ENCODE assay signal across 8 cellular contexts in genomic region chr7:44921607-44922350, GRCh38. TPM values are rescaled to one million over a fixed set of nuclear protein-coding genes. Genes with fewer than 3 reads are reported as not detected.
DNase-seq lines count a peak whose midpoint lies in the region; FAIRE-seq and TF ChIP-seq lines count a peak whose summit lies in the region.

No MANE protein-coding gene starts in this region.

- H4K5ac ChIP-seq in H1 (ENCODE audit: insufficient read length, low read depth, low read length), result no peak overlapping the region

- CTCF ChIA-PET in H1 (lab: Charles Lee; ENCODE audit: partially characterized antibody), result interaction anchor here (0.6 to 3.1 kb wide), 17 partner anchors 9 to 221 kb away, joined by 3 to 20 read pairs (median 4); partner anchors contain the start of gene H2AZ2

- H3K9me3 ChIP-seq in H1 (ENCODE audit: insufficient read depth in 2 of 2, low read depth in 1 of 2, low read length in 1 of 2), result peaks cover 0 to 2% of the 10 kb centered on the region in 2 experiments; a peak in 1 of 4 replicates

- H4K20me1 ChIP-seq in H1 (replicated peaks in 1 of 2; ENCODE audit: control insufficient read depth in 1 of 2, insufficient read depth in 2 of 2, low read length in 2 of 2), result no peaks in the 10 kb centered on the region

- H2BK120ac ChIP-seq in H1 (replicated peaks; ENCODE audit: low read depth, low read length), result no peak overlapping the region

- peak; percentile 63 for DNase-seq in AG10803 (ENCODE audit: low read depth)
- peak; percentile 72 for DNase-seq in GM19238 (ENCODE audit: insufficient read length, low spot score)
- DNase-seq in HPDE6-E6E7 (ENCODE audit: extremely low spot score), result peak; percentile 38
- peak; percentile 71 for DNase-seq in NOMO-1 treated with DMSO at 0.1 percent for 48 hours (lab: John Stamatoyannopoulos, UW; ENCODE audit: unreplicated experiment)
- peak; percentile 78 to 100 (median 99) for DNase-seq in activated CD8-positive, alpha-beta memory T cell treated with anti-CD3 and anti-CD28 coated beads for 48 hours (ENCODE audit: low read depth in 2 of 3, low spot score in 2 of 3)
- peak; percentile 41 to 99 for DNase-seq in H1 (ENCODE audit: low read depth in 1 of 2, low spot score in 2 of 2)
- peak; percentile 96 for DNase-seq in mesenteric fat pad (ENCODE audit: low spot score)
- DNase-seq in stimulated activated CD8-positive, alpha-beta memory T cell treated with anti-CD3 and anti-CD28 coated beads, Interleukin-2, amount 100 ng/mL, for 1 hour (ENCODE audit: low read depth in 2 of 2), result peak; percentile 92 to 95

- H3K14ac ChIP-seq in H1 (ENCODE audit: insufficient read length), result no peak overlapping the region

- H2AFZ ChIP-seq in H1 (ENCODE audit: low read length), result no peak overlapping the region

- WGBS in H1 (ENCODE audit: extremely low coverage in 1 of 2, insufficient coverage in 1 of 2, insufficient read length in 1 of 2, insufficient replicate concordance in 2 of 2, low coverage in 1 of 2, low lambda C conversion rate in 2 of 2, missing lambda C conversion rate in 1 of 2), 2 experiments, result 49% methylated on average over 12 of the region's 14 CpGs; no CpG with 5 or more reads in 1 of the 2 experiments

- peak overlapping the region; percentile 41; the same call in 1 of the 2 replicates for H4K8ac ChIP-seq in H1 (ENCODE audit: extremely low read depth, insufficient read depth, low read length)

- TF ChIP-seq CTCF in AG10803 (conservative IDR thresholded peaks at IDR 0.05; ENCODE audit: low read length), result peak; percentile 86
- TF ChIP-seq CTCF in H1 (IDR thresholded peaks at IDR 0.05; ENCODE audit: control extremely low read depth in 1 of 3, insufficient read depth in 1 of 3, low read depth in 1 of 3, low read length in 3 of 3), result peak; percentile 82 to 91 (median 89)

- no peaks in the 10 kb centered on the region for H3K27me3 ChIP-seq in H1 (replicated peaks in 1 of 4; ENCODE audit: control insufficient read depth in 3 of 4, extremely low read depth in 1 of 4, insufficient read depth in 3 of 4, low read length in 3 of 4)

- H3K9ac ChIP-seq in H1 (replicated peaks in 1 of 4; ENCODE audit: extremely low read depth in 1 of 4, low read depth in 3 of 4, low read length in 3 of 4), result no peak overlapping the region

- FAIRE-seq in H1 (lab: Jason Lieb, UNC), result no peak

- H3K36me3 ChIP-seq in H1 (ENCODE audit: control insufficient read depth in 2 of 4, insufficient read depth in 4 of 4, low read length in 3 of 4), result no peaks in the 10 kb centered on the region

- no peak for TF ChIP-seq POLR2A in H1 (IDR thresholded peaks at IDR 0.05; ENCODE audit: control extremely low read depth in 1 of 2, low read depth in 2 of 2, low read length in 2 of 2)

- H3K56ac ChIP-seq in H1 (replicated peaks; ENCODE audit: insufficient read length, low read depth, low read length), result no peak overlapping the region

- no peaks in the 10 kb centered on the region for H3K79me1 ChIP-seq in H1 (ENCODE audit: low read depth, low read length)

- POLR2A ChIA-PET in H1 (lab: Charles Lee; ENCODE audit: partially characterized antibody), result interaction anchor here (2.5 kb wide), 1 partner anchor 74 kb away, joined by 8 read pairs; the partner anchor contains the start of gene H2AZ2

- H3K4me2 ChIP-seq in H1 (ENCODE audit: insufficient read depth in 1 of 2, low read depth in 2 of 2, low read length in 2 of 2), result no peak overlapping the region

- no peak for TF ChIP-seq EP300 in H1 (IDR thresholded peaks at IDR 0.05; ENCODE audit: borderline replicate concordance in 1 of 2, low read depth in 2 of 2, low read length in 2 of 2)

- H3K4me1 ChIP-seq in H1 (replicated peaks in 1 of 4; ENCODE audit: control insufficient read depth in 3 of 4, insufficient read depth in 4 of 4, low read length in 3 of 4), result no peaks in the 10 kb centered on the region

- no peak overlapping the region for H3K27ac ChIP-seq in H1 (ENCODE audit: low read depth, low read length)

- H2BK15ac ChIP-seq in H1 (ENCODE audit: low read length), result no peak overlapping the region

- no peak overlapping the region for H2BK5ac ChIP-seq in H1 (ENCODE audit: low read depth, low read length)

- H3K4me3 ChIP-seq in AG10803 (ENCODE audit: low read length) (no peak overlapping the region), H1 (ENCODE audit: extremely low read depth in 1 of 4, insufficient read depth in 2 of 4, low read depth in 3 of 4, low read length in 4 of 4) (no peak overlapping the region)

- no peaks in the 10 kb centered on the region for H3K79me2 ChIP-seq in H1 (ENCODE audit: control insufficient read depth in 1 of 2, insufficient read depth in 2 of 2, low read length in 2 of 2)

- no peak overlapping the region for H3K4ac ChIP-seq in H1 (replicated peaks; ENCODE audit: insufficient read length, low read depth, low read length)

- no peak overlapping the region for H2BK12ac ChIP-seq in H1 (ENCODE audit: low read depth, low read length)

- TF ChIP-seq RAD21 in H1 (IDR thresholded peaks at IDR 0.05 in 1 of 2, conservative IDR thresholded peaks at IDR 0.05 in 1 of 2; ENCODE audit: low read depth in 2 of 2, low read length in 2 of 2), result peak; percentile 83 to 89

- no peak overlapping the region for H2AK5ac ChIP-seq in H1 (ENCODE audit: low read depth, low read length)

- no peak overlapping the region for H2BK20ac ChIP-seq in H1 (ENCODE audit: low read length)

- no peak overlapping the region for H3K18ac ChIP-seq in H1 (ENCODE audit: extremely low read depth, low read length)

- no peaks in the 10 kb centered on the region for H3K23me2 ChIP-seq in H1 (ENCODE audit: low read depth, low read length)

- no peak overlapping the region for H4K91ac ChIP-seq in H1 (replicated peaks; ENCODE audit: insufficient read length, low read length)

- H3K23ac ChIP-seq in H1 (ENCODE audit: insufficient read length), result no peak overlapping the region

TF ChIP-seq in H1, 55 proteins besides CTCF, POLR2A, EP300 and RAD21:
- TF ChIP-seq TEAD4 (IDR thresholded peaks at IDR 0.05; ENCODE audit: low read depth, low read length), result 0 out of 2 replicates have a peak, but pooled peaks have one; percentile 36
- TF ChIP-seq MAX (IDR thresholded peaks at IDR 0.05), result peak; percentile 83
- TF ChIP-seq, protein P1, sequence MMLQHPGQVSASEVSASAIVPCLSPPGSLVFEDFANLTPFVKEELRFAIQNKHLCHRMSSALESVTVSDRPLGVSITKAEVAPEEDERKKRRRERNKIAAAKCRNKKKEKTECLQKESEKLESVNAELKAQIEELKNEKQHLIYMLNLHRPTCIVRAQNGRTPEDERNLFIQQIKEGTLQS (IDR thresholded peaks at IDR 0.05; ENCODE audit: insufficient read depth, low read depth, low read length), result no peak

RNA-seq across cellular contexts. Expression of gene PURB, which starts 36.4 kb away (rescaled TPM):
- total RNA-seq in H1 (2021; fragmentation: NEBNext Ultra II Directional; extraction: Animal tissue kit (Norgen Biotek cat#: 25700)), result 21.9 and 22.7 TPM in 2 replicates
- polyA plus RNA-seq in H1 (2011; rRNA removed), result 3.0 and 3.3 TPM in 2 replicates
- 4.7 TPM for polyA plus RNA-seq in H1 (2011; cell fraction: cytosol; rRNA removed)
- 3.6 TPM for polyA plus RNA-seq in H1 (2011; cell fraction: nucleus; rRNA removed)
- polyA plus RNA-seq in H1 (2012, experiment 1 of 2), result 7.5 to 15.5 TPM (median 9.9 TPM) in 4 replicates
- 1.5 TPM for polyA plus RNA-seq in H1 (2012, experiment 2 of 2)
- 11.2 TPM for polyA plus RNA-seq in H1 (2013, experiment 1 of 2)
- polyA plus RNA-seq in H1 (2013, experiment 2 of 2), result 10.1 TPM
- 4.8 and 6.3 TPM in 2 replicates for polyA minus RNA-seq in H1 (2011; rRNA and poly(A)+ RNA removed)
- 8.9 TPM for polyA minus RNA-seq in H1 (2011; cell fraction: cytosol; rRNA and poly(A)+ RNA removed)
- 11.1 TPM for polyA minus RNA-seq in H1 (2011; cell fraction: nucleus; rRNA and poly(A)+ RNA removed)
- total RNA-seq in mesenteric fat pad, result 25.4 TPM

RNA-seq across cellular contexts. Expression of gene MYO1G, which starts 57.0 kb away (rescaled TPM):
- total RNA-seq in H1 (2021; fragmentation: NEBNext Ultra II Directional; extraction: Animal tissue kit (Norgen Biotek cat#: 25700)), result 0.11 and 0.19 TPM in 2 replicates
- 0.08 and 0.11 TPM in 2 replicates for polyA plus RNA-seq in H1 (2011; rRNA removed)
- polyA plus RNA-seq in H1 (2011; cell fraction: cytosol; rRNA removed), result 0.12 TPM
- 0.50 TPM for polyA plus RNA-seq in H1 (2011; cell fraction: nucleus; rRNA removed)
- polyA plus RNA-seq in H1 (2012, experiment 1 of 2), result 0.08 to 0.15 TPM (median 0.11 TPM) in 3 of 4 replicates, not detected in the other
- not detected for polyA plus RNA-seq in H1 (2012, experiment 2 of 2)
- polyA plus RNA-seq in H1 (2013, experiment 1 of 2), result 0.04 TPM
- 0.04 TPM for polyA plus RNA-seq in H1 (2013, experiment 2 of 2)
- polyA minus RNA-seq in H1 (2011; rRNA and poly(A)+ RNA removed), result 0.20 and 0.54 TPM in 2 replicates
- 1.8 TPM for polyA minus RNA-seq in H1 (2011; cell fraction: cytosol; rRNA and poly(A)+ RNA removed)
- polyA minus RNA-seq in H1 (2011; cell fraction: nucleus; rRNA and poly(A)+ RNA removed), result 1.9 TPM
- 8.7 TPM for total RNA-seq in mesenteric fat pad

Comparison
In these comparisons a context has a peak if more than half of its experiments do, and no peak if none do; other contexts are left out.
1. DNase-seq: peak in every context shown above with its lines; median percentile 99 in activated CD8-positive, alpha-beta memory T cell treated with anti-CD3 and anti-CD28 coated beads for 48 hours; 96 in mesenteric fat pad; 94 in stimulated activated CD8-positive, alpha-beta memory T cell treated with anti-CD3 and anti-CD28 coated beads, Interleukin-2, amount 100 ng/mL, for 1 hour; 72 in GM19238; 71 in NOMO-1 treated with DMSO at 0.1 percent for 48 hours; 70 in H1; 63 in AG10803; 38 in HPDE6-E6E7.